8 cellular contexts compared by ENCODE assay signal in genomic region chr10:35339946-35340345, GRCh38. TPM values are rescaled to one million over a fixed set of nuclear protein-coding genes. Genes with fewer than 3 reads are reported as not detected.
DNase-seq lines count a peak whose midpoint lies in the region; ATAC-seq and TF ChIP-seq lines count a peak whose summit lies in the region.

No MANE protein-coding gene starts in this region.

- ATAC-seq in GM19328 (IDR thresholded peaks at IDR 0.05; ENCODE audit: unreplicated experiment), result peak; percentile 22
- ATAC-seq in HG03095 (IDR thresholded peaks at IDR 0.05; ENCODE audit: unreplicated experiment), result peak; percentile 39
- ATAC-seq in activated T-helper 17 cell treated with anti-CD3 and anti-CD28 coated beads, Interleukin-2, amount 50 U/mL, for 72 hours (replicated peaks), result peak; percentile 69
- no peak for ATAC-seq in left lung

- intact Hi-C loops in CD4-positive, alpha-beta memory T cell (cut with micrococcal nuclease), result loop anchor here (2.0 to 5.0 kb wide), 2 partner anchors 17 to 248 kb away; partner anchors contain the start of gene CUL2
- intact Hi-C loops in left lung (cut with DNase I), result no loop called here

- H3K9me3 Mint-ChIP-seq in CD4-positive, alpha-beta memory T cell, result no peaks in the 10 kb centered on the region
- no peaks in the 10 kb centered on the region for H3K9me3 Mint-ChIP-seq in activated T-helper 17 cell treated with anti-CD3 and anti-CD28 coated beads, Interleukin-2, amount 50 U/mL, for 72 hours

- H3K4me1 ChIP-seq in CD4-positive, alpha-beta memory T cell (ENCODE audit: insufficient read depth, low read length), result peaks cover 62% of the 10 kb centered on the region
- H3K4me1 ChIP-seq in left lung (peaks cover 26 to 56% of the 10 kb centered on the region in 2 donors), suprapubic skin (peaks cover 47% of the 10 kb centered on the region)

- H3K4me1 Mint-ChIP-seq in CD4-positive, alpha-beta memory T cell, result peaks cover 51 to 77% (median 63%) of the 10 kb centered on the region in 4 donors
- peaks cover 43% of the 10 kb centered on the region for H3K4me1 Mint-ChIP-seq in activated T-helper 17 cell treated with anti-CD3 and anti-CD28 coated beads, Interleukin-2, amount 50 U/mL, for 72 hours

- peak overlapping the region in 6 of 8 donors; percentile 4 to 68 (median 11) for H3K4me3 Mint-ChIP-seq in CD4-positive, alpha-beta memory T cell
- H3K4me3 Mint-ChIP-seq in activated T-helper 17 cell treated with anti-CD3 and anti-CD28 coated beads, Interleukin-2, amount 50 U/mL, for 72 hours, result peak overlapping the region; percentile 58

- peak overlapping the region in 6 of 7 donors; percentile 15 to 77 (median 55) for H3K27ac Mint-ChIP-seq in CD4-positive, alpha-beta memory T cell
- H3K27ac Mint-ChIP-seq in activated T-helper 17 cell treated with anti-CD3 and anti-CD28 coated beads, Interleukin-2, amount 50 U/mL, for 72 hours, result peak overlapping the region; percentile 83

- peaks cover 0 to 7% of the 10 kb centered on the region in 2 donors for H3K36me3 Mint-ChIP-seq in CD4-positive, alpha-beta memory T cell
- H3K36me3 Mint-ChIP-seq in activated T-helper 17 cell treated with anti-CD3 and anti-CD28 coated beads, Interleukin-2, amount 50 U/mL, for 72 hours (ENCODE audit: low read depth), result peaks cover 10% of the 10 kb centered on the region

- TF ChIP-seq CTCF in left lung (IDR thresholded peaks at IDR 0.05), result no peak
- TF ChIP-seq CTCF in suprapubic skin (IDR thresholded peaks at IDR 0.05), result no peak

- no peak for TF ChIP-seq POLR2A in suprapubic skin (IDR thresholded peaks at IDR 0.05)

- H3K27me3 Mint-ChIP-seq in CD4-positive, alpha-beta memory T cell, result no peaks in the 10 kb centered on the region
- H3K27me3 Mint-ChIP-seq in activated T-helper 17 cell treated with anti-CD3 and anti-CD28 coated beads, Interleukin-2, amount 50 U/mL, for 72 hours, result no peaks in the 10 kb centered on the region

- H3K9me3 ChIP-seq in CD4-positive, alpha-beta memory T cell (ENCODE audit: control insufficient read depth in 1 of 2, low read length in 2 of 2), result no peaks in the 10 kb centered on the region
- H3K9me3 ChIP-seq in left lung, result no peaks in the 10 kb centered on the region
- H3K9me3 ChIP-seq in suprapubic skin, result no peaks in the 10 kb centered on the region

- no peak for TF ChIP-seq EP300 in suprapubic skin (IDR thresholded peaks at IDR 0.05)

- no peaks in the 10 kb centered on the region for H3K27me3 ChIP-seq in CD4-positive, alpha-beta memory T cell (ENCODE audit: insufficient read depth, low read length)
- H3K27me3 ChIP-seq in left lung, result no peaks in the 10 kb centered on the region
- H3K27me3 ChIP-seq in suprapubic skin, result no peaks in the 10 kb centered on the region

- DNase-seq in CD4-positive, alpha-beta memory T cell, result no peak
- no peak for DNase-seq in left lung
- DNase-seq in suprapubic skin (ENCODE audit: low spot score in 2 of 2), result no peak
- no peak for DNase-seq in NCI-H2227 treated with DMSO at 0.1 percent for 48 hours (lab: John Stamatoyannopoulos, UW)
- no peak for DNase-seq in NCI-H345 (lab: John Stamatoyannopoulos, UW)

- POLR2A ChIA-PET in CD4-positive, alpha-beta memory T cell (lab: Charles Lee; ENCODE audit: partially characterized antibody), result no interaction called here

- no peak overlapping the region for H3K27ac ChIP-seq in CD4-positive, alpha-beta memory T cell (ENCODE audit: low read depth, low read length)
- H3K27ac ChIP-seq in left lung, result no peak overlapping the region
- H3K27ac ChIP-seq in suprapubic skin, result no peak overlapping the region

- H3K4me3 ChIP-seq in CD4-positive, alpha-beta memory T cell (ENCODE audit: low read length in 2 of 2), result no peak overlapping the region
- H3K4me3 ChIP-seq in left lung (no peak overlapping the region), suprapubic skin (no peak overlapping the region)

- CTCF ChIA-PET in CD4-positive, alpha-beta memory T cell (lab: Charles Lee; ENCODE audit: partially characterized antibody), result interaction anchor here (0.9 to 1.7 kb wide), 2 partner anchors 10 to 17 kb away, joined by 4 read pairs; no protein-coding TSS in a partner anchor

- H3K36me3 ChIP-seq in CD4-positive, alpha-beta memory T cell (ENCODE audit: insufficient read depth, low read length), result no peaks in the 10 kb centered on the region
- H3K36me3 ChIP-seq in left lung (no peaks in the 10 kb centered on the region), suprapubic skin (no peaks in the 10 kb centered on the region)

- WGBS in suprapubic skin, result 70% methylated on average over 2 of the region's 2 CpGs

RNA-seq across cellular contexts. Expression of gene CCNY, which starts 3.6 kb away (rescaled TPM):
- total RNA-seq in CD4-positive, alpha-beta memory T cell, result 10 to 100 TPM; 65.9 to 66.7 TPM
- 10 to 100 TPM in 1 of 2 donors, 1 to 10 TPM in 1; 5.6 to 17.1 TPM for polyA plus RNA-seq in CD4-positive, alpha-beta memory T cell
- 10 to 100 TPM; 29.4 to 42.3 TPM for total RNA-seq in activated T-helper 17 cell treated with anti-CD3 and anti-CD28 coated beads, Interleukin-2, amount 50 U/mL, for 72 hours
- total RNA-seq in left lung (10 to 100 TPM; 60.9 to 68.1 TPM), suprapubic skin (10 to 100 TPM; 22.4 to 35.1 (median 29.9) TPM)
